ENCODE assay signal across 8 cellular contexts in genomic region chr11:71404209-71404608, GRCh38.
"Had no signal": no experiment of that assay in that cellular context is flagged by ENCODE, and none has a peak within 500 bp of the region (broad histone marks: within the 10 kb centered on the region; RNA-seq: fewer than 3 reads in every experiment).

No MANE protein-coding gene starts in this region.

- ATAC-seq: HepG2, K562 had no signal

- DNase-seq: IMR-90, KBM-7, KG1 had no signal

- H3K36me3 Mint-ChIP-seq: IgD-negative memory B cell had no signal

- H3K9ac ChIP-seq: KMS-11 had no signal

- H3K4me2 ChIP-seq: KMS-11 had no signal

- H3K4me3 ChIP-seq: K562 had no signal

- H3K27ac Mint-ChIP-seq: IgD-negative memory B cell had no signal

- H3K27ac ChIP-seq: HL-60, KMS-11 had no signal
